In genomic region chr14:100193417-100194357, GRCh38 we compare ENCODE assay signal across 8 cellular contexts. TPM values are rescaled to one million over a fixed set of nuclear protein-coding genes. Genes with fewer than 3 reads are reported as not detected.
DNase-seq lines count a peak whose midpoint lies in the region; TF ChIP-seq lines count a peak whose summit lies in the region.

No MANE protein-coding gene starts in this region.

- H3K23ac ChIP-seq in neuronal stem cell (ENCODE audit: low read depth, low read length, poor library complexity) = no peak overlapping the region

- H2BK5ac ChIP-seq in neuronal stem cell (ENCODE audit: low read length) = no peak overlapping the region

- WGBS in neuronal stem cell (ENCODE audit: extremely low coverage in 2 of 2, insufficient read length in 2 of 2, insufficient replicate concordance in 1 of 2), 2 donors = no CpG with 5 or more reads among the region's 12 CpGs

- no peak for TF ChIP-seq POLR2A in Peyer's patch (IDR thresholded peaks at IDR 0.05)

- H2BK12ac ChIP-seq in neuronal stem cell (ENCODE audit: low read length) = no peak overlapping the region

- H4K91ac ChIP-seq in neuronal stem cell (ENCODE audit: low read depth, low read length, poor library complexity) = no peak overlapping the region

- H3K4me3 ChIP-seq in Peyer's patch (peak overlapping the region; percentile 18 to 50 (median 46)), endocrine pancreas (ENCODE audit: control insufficient read depth, insufficient read depth, low read length) (no peak overlapping the region), neuronal stem cell (ENCODE audit: low read length in 2 of 2) (peak overlapping the region in 1 of 2 donors; percentile 48)

- H3K79me1 ChIP-seq in neuronal stem cell (ENCODE audit: low read depth, low read length) = no peaks in the 10 kb centered on the region

- TF ChIP-seq CTCF in Peyer's patch (IDR thresholded peaks at IDR 0.05) = no peak

- no peak overlapping the region for H3K14ac ChIP-seq in neuronal stem cell (ENCODE audit: low read length)

- no peaks in the 10 kb centered on the region for H3K36me3 ChIP-seq in Peyer's patch
- H3K36me3 ChIP-seq in endocrine pancreas (ENCODE audit: control insufficient read depth, insufficient read depth, low read length) = no peaks in the 10 kb centered on the region
- no peaks in the 10 kb centered on the region for H3K36me3 ChIP-seq in neuronal stem cell (replicated peaks in 1 of 2; ENCODE audit: control insufficient read depth in 2 of 2, insufficient read depth in 2 of 2, low read length in 2 of 2)

- no peak overlapping the region for H2BK120ac ChIP-seq in neuronal stem cell (ENCODE audit: low read depth, low read length)

- H4K8ac ChIP-seq in neuronal stem cell (ENCODE audit: low read depth, low read length) = no peak overlapping the region

- peak overlapping the region; percentile 93 for H3K18ac ChIP-seq in neuronal stem cell (ENCODE audit: low read length)

- H3K9me3 ChIP-seq in Peyer's patch = no peaks in the 10 kb centered on the region
- H3K9me3 ChIP-seq in endocrine pancreas (ENCODE audit: control insufficient read depth, low read length) = no peaks in the 10 kb centered on the region
- H3K9me3 ChIP-seq in neuronal stem cell (replicated peaks in 1 of 2; ENCODE audit: control insufficient read depth in 2 of 2, insufficient read depth in 1 of 2, low read depth in 1 of 2, low read length in 2 of 2) = no peaks in the 10 kb centered on the region

- peak overlapping the region; percentile 89 for H2AFZ ChIP-seq in neuronal stem cell (ENCODE audit: low read length)

- peak overlapping the region; percentile 75 for H2BK15ac ChIP-seq in neuronal stem cell (ENCODE audit: low read length)

- H3K4me1 ChIP-seq in Peyer's patch (peaks cover 4 to 19% (median 9%) of the 10 kb centered on the region in 4 donors), endocrine pancreas (ENCODE audit: control insufficient read depth, insufficient read depth, low read length) (no peaks in the 10 kb centered on the region), neuronal stem cell (ENCODE audit: control insufficient read depth in 2 of 2, insufficient read depth in 1 of 2, low read depth in 1 of 2, low read length in 2 of 2) (peaks cover 9 to 10% of the 10 kb centered on the region in 2 donors)

- H3K27ac ChIP-seq in Peyer's patch (peak overlapping the region; percentile 86 to 90 (median 90)), neuronal stem cell (replicated peaks; ENCODE audit: low read length) (no peak overlapping the region)

- H3K9ac ChIP-seq in endocrine pancreas (ENCODE audit: control insufficient read depth, insufficient read depth, low read length) (peak overlapping the region; percentile 84), neuronal stem cell (ENCODE audit: low read depth, low read length, poor library complexity) (peak overlapping the region; percentile 74)

- H2AK5ac ChIP-seq in neuronal stem cell (ENCODE audit: low read depth, low read length) = peak overlapping the region; percentile 31

- peak overlapping the region; percentile 54 for H3K4me2 ChIP-seq in neuronal stem cell (ENCODE audit: insufficient read depth, low read length, poor library complexity, severe bottlenecking)

- H3K27me3 ChIP-seq in Peyer's patch (no peaks in the 10 kb centered on the region), endocrine pancreas (ENCODE audit: control insufficient read depth, insufficient read depth, low read length) (no peaks in the 10 kb centered on the region), neuronal stem cell (ENCODE audit: control insufficient read depth in 3 of 3, insufficient read depth in 3 of 3, low read depth in 1 of 3, low read length in 3 of 3) (no peaks in the 10 kb centered on the region)

- H3K4ac ChIP-seq in neuronal stem cell (ENCODE audit: low read length) = no peak overlapping the region

- peak; percentile 30 for DNase-seq in NCI-H2227 (lab: John Stamatoyannopoulos, UW; ENCODE audit: unreplicated experiment)
- no peak for DNase-seq in NCI-H2227 treated with DMSO at 0.1 percent for 48 hours (lab: John Stamatoyannopoulos, UW)
- DNase-seq in Peyer's patch = no peak
- DNase-seq in neuronal stem cell (ENCODE audit: low spot score) = peak; percentile 17
- DNase-seq in NCI-H2029 (lab: John Stamatoyannopoulos, UW) = no peak
- no peak for DNase-seq in kidney glomerular epithelial cell (lab: John Stamatoyannopoulos, UW)
- no peak for DNase-seq in HCEC 1CT

RNA-seq across cellular contexts. Expression of gene DEGS2, which starts 34.2 kb away (rescaled TPM):
- total RNA-seq in Peyer's patch = 10 to 100 TPM; 13.2 to 96.5 (median 77.8) TPM
- 0.11 TPM for polyA plus RNA-seq in neuronal stem cell (2013, experiment 1 of 2)
- 0.07 TPM for polyA plus RNA-seq in neuronal stem cell (2013, experiment 2 of 2)

RNA-seq across cellular contexts. Expression of gene YY1, which starts 45.3 kb away (rescaled TPM):
- total RNA-seq in Peyer's patch = 10 to 100 TPM; 42.0 to 63.5 (median 50.9) TPM
- 115 TPM for polyA plus RNA-seq in neuronal stem cell (2013, experiment 1 of 2)
- 129 TPM for polyA plus RNA-seq in neuronal stem cell (2013, experiment 2 of 2)

Comparison
In these comparisons a context has a peak if more than half of its experiments do, and no peak if none do; other contexts are left out.
1. DNase-seq: peak in NCI-H2227 (single experiment) and neuronal stem cell (single experiment); none in NCI-H2227 treated with DMSO at 0.1 percent for 48 hours (single experiment), Peyer's patch (0 of 3), NCI-H2029 (single experiment), kidney glomerular epithelial cell (single experiment) and HCEC 1CT (single experiment).